Comparison of ENCODE assay signal across 8 cellular contexts in genomic region chr5:143213851-143214363, GRCh38.
DNase-seq lines count a peak whose midpoint lies in the region; ATAC-seq, FAIRE-seq and TF ChIP-seq lines count a peak whose summit lies in the region.

No MANE protein-coding gene starts in this region.

- in situ Hi-C loops in K562 (cut with MboI): no loop called here

- 3% methylated on average over 12 of the region's 12 CpGs for WGBS in K562 (ENCODE audit: insufficient coverage, low coverage, missing lambda C conversion rate)

- H3K4me1 ChIP-seq in K562 (replicated peaks in 1 of 2; ENCODE audit: control insufficient read depth in 2 of 2, insufficient read depth in 2 of 2, low read length in 2 of 2): peaks cover 33 to 58% of the 10 kb centered on the region in 2 experiments
- H3K4me1 ChIP-seq in lower lobe of right lung: peaks cover 25% of the 10 kb centered on the region
- H3K4me1 ChIP-seq in effector memory CD4-positive, alpha-beta T cell (ENCODE audit: control insufficient read depth, insufficient read depth, low read length, poor library complexity, severe bottlenecking): no peaks in the 10 kb centered on the region
- no peaks in the 10 kb centered on the region for H3K4me1 ChIP-seq in BE2C

- peak in 1 of 2 experiments; percentile 8; a peak in 1 of 4 replicates for TF ChIP-seq RAD21 in K562 (CRISPR knock-in tag; conservative IDR thresholded peaks at IDR 0.05 in 1 of 2, IDR thresholded peaks at IDR 0.05 in 1 of 2)

- DNase-seq in GM10248 (ENCODE audit: extremely low spot score) (peak; percentile 79), GM19239 (ENCODE audit: insufficient read length, low spot score) (no peak), K562 (ENCODE audit: extremely low read depth in 1 of 4, low spot score in 3 of 4) (peak; percentile 45 to 76 (median 58)), germinal center (ENCODE audit: low spot score) (no peak), lower lobe of right lung (no peak), BE2C (no peak)
- no peak for DNase-seq in effector memory CD4-positive, alpha-beta T cell

- H3K27me3 ChIP-seq in K562 (ENCODE audit: control insufficient read depth in 2 of 2, insufficient read depth in 2 of 2, low read length in 2 of 2) (no peaks in the 10 kb centered on the region), lower lobe of right lung (ENCODE audit: low read depth) (no peaks in the 10 kb centered on the region), BE2C (no peaks in the 10 kb centered on the region)
- no peaks in the 10 kb centered on the region for H3K27me3 ChIP-seq in effector memory CD4-positive, alpha-beta T cell (replicated peaks; ENCODE audit: control insufficient read depth, insufficient read depth, low read length, poor library complexity, severe bottlenecking)

- H3K9ac ChIP-seq in K562 (ENCODE audit: insufficient read depth in 1 of 2, low read depth in 2 of 2, low read length in 2 of 2): peak overlapping the region; percentile 46 to 58; a peak in 3 of 4 replicates

- H3K79me2 ChIP-seq in K562 (ENCODE audit: control insufficient read depth, insufficient read depth, low read length): no peaks in the 10 kb centered on the region

- H3K36me3 ChIP-seq in K562 (ENCODE audit: control insufficient read depth, insufficient read depth, low read length): no peaks in the 10 kb centered on the region
- H3K36me3 ChIP-seq in lower lobe of right lung: peaks cover 5% of the 10 kb centered on the region
- no peaks in the 10 kb centered on the region for H3K36me3 ChIP-seq in effector memory CD4-positive, alpha-beta T cell (ENCODE audit: control insufficient read depth, insufficient read depth, low read length)
- H3K36me3 ChIP-seq in BE2C: no peaks in the 10 kb centered on the region

- CTCF ChIA-PET in GM10248 (lab: Yijun Ruan, JAX): interaction anchor here (0.7 to 2.2 kb wide), 16 partner anchors 8 to 293 kb away, joined by 3 to 10 read pairs (median 4); no protein-coding TSS in a partner anchor
- CTCF ChIA-PET in K562 (lab: Yijun Ruan, JAX; ENCODE audit: low intra/inter-chr PET ratio): no interaction called here

- no peaks in the 10 kb centered on the region for H4K20me1 ChIP-seq in K562 (replicated peaks; ENCODE audit: control insufficient read depth, insufficient read depth, low read length)

- peak overlapping the region; percentile 90 for H2AFZ ChIP-seq in K562 (ENCODE audit: low read depth, low read length)

- TF ChIP-seq EP300 in K562 (IDR thresholded peaks at IDR 0.05; ENCODE audit: low read length): peak; percentile 33; the same call in 1 of the 2 replicates

- FAIRE-seq in GM19239 (lab: Jason Lieb, UNC): peak; percentile 94
- peak; percentile 80 for FAIRE-seq in K562 (lab: Jason Lieb, UNC)

- POLR2A ChIA-PET in GM10248 (lab: Yijun Ruan, JAX): interaction anchor here (0.6 to 1.5 kb wide), 4 partner anchors 9 to 195 kb away, joined by 3 to 8 read pairs (median 4); no protein-coding TSS in a partner anchor
- POLR2A ChIA-PET in K562 (lab: Yijun Ruan, JAX): interaction anchor here (0.9 to 2.0 kb wide), 5 partner anchors 8 to 184 kb away, joined by 3 to 7 read pairs (median 3); no protein-coding TSS in a partner anchor

- intact Hi-C loops in K562 (cut with micrococcal nuclease) (loop anchor here (10.0 kb wide), 1 partner anchor 371 kb away; no protein-coding TSS in a partner anchor), lower lobe of right lung (cut with DNase I) (no loop called here)

- peak; percentile 51 for ATAC-seq in HG03103 (IDR thresholded peaks at IDR 0.05; ENCODE audit: low read depth, unreplicated experiment)
- peak; percentile 59 for ATAC-seq in K562
- no peak for ATAC-seq in lower lobe of right lung

- H3K9me1 ChIP-seq in K562 (ENCODE audit: control insufficient read depth, insufficient read depth, low read length): no peaks in the 10 kb centered on the region

- no TSS peak for BruUV-seq in K562 (replicated peaks; lab: Mats Ljungman, UMichigan)

- H3K9me3 ChIP-seq in K562 (replicated peaks; ENCODE audit: control insufficient read depth, insufficient read depth, low read depth, low read length): no peaks in the 10 kb centered on the region
- H3K9me3 ChIP-seq in lower lobe of right lung: no peaks in the 10 kb centered on the region
- H3K9me3 ChIP-seq in effector memory CD4-positive, alpha-beta T cell (ENCODE audit: control insufficient read depth, low read length): no peaks in the 10 kb centered on the region
- H3K9me3 ChIP-seq in BE2C: no peaks in the 10 kb centered on the region

- no peak for TF ChIP-seq CTCF in GM10248 (IDR thresholded peaks at IDR 0.05; ENCODE audit: control extremely low read depth, extremely low read depth, low read depth, missing control alignments)
- TF ChIP-seq CTCF in K562 (IDR thresholded peaks at IDR 0.05 in 2 of 3, conservative IDR thresholded peaks at IDR 0.05 in 1 of 3; ENCODE audit: insufficient read depth in 2 of 3, low read depth in 1 of 3, low read length in 3 of 3): no peak; a peak in 1 of 6 replicates
- TF ChIP-seq CTCF in lower lobe of right lung (IDR thresholded peaks at IDR 0.05): no peak
- TF ChIP-seq CTCF in BE2C (IDR thresholded peaks at IDR 0.05; ENCODE audit: low read depth, low read length): no peak

- H3K27ac ChIP-seq in K562 (ENCODE audit: extremely low read depth, low read depth, low read length): peak overlapping the region; percentile 79
- H3K27ac ChIP-seq in lower lobe of right lung: no peak overlapping the region
- H3K27ac ChIP-seq in effector memory CD4-positive, alpha-beta T cell (ENCODE audit: insufficient read depth, low read length, poor library complexity, severe bottlenecking): no peak overlapping the region

- peak overlapping the region; percentile 36 for H3K4me2 ChIP-seq in K562 (ENCODE audit: insufficient read depth, low read length)

- 0 out of 2 replicates have a peak, but pooled peaks have one; percentile 28 for TF ChIP-seq POLR2A in K562 (conservative IDR thresholded peaks at IDR 0.05)

- no peak overlapping the region for H3K4me3 ChIP-seq in K562
- no peak overlapping the region for H3K4me3 ChIP-seq in lower lobe of right lung
- no peak overlapping the region for H3K4me3 ChIP-seq in effector memory CD4-positive, alpha-beta T cell (ENCODE audit: insufficient read depth, low read depth, low read length, poor library complexity, severe bottlenecking)
- H3K4me3 ChIP-seq in BE2C (ENCODE audit: low read depth, low read length): no peak overlapping the region

TF ChIP-seq in K562, 482 proteins besides CTCF, POLR2A, EP300 and RAD21 (continues in another document):
- TF ChIP-seq, protein P1, sequence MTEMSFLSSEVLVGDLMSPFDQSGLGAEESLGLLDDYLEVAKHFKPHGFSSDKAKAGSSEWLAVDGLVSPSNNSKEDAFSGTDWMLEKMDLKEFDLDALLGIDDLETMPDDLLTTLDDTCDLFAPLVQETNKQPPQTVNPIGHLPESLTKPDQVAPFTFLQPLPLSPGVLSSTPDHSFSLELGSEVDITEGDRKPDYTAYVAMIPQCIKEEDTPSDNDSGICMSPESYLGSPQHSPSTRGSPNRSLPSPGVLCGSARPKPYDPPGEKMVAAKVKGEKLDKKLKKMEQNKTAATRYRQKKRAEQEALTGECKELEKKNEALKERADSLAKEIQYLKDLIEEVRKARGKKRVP (CRISPR knock-in tag; IDR thresholded peaks at IDR 0.05): no peak
- TF ChIP-seq, protein P2, sequence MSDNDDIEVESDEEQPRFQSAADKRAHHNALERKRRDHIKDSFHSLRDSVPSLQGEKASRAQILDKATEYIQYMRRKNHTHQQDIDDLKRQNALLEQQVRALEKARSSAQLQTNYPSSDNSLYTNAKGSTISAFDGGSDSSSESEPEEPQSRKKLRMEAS (CRISPR knock-in tag; IDR thresholded peaks at IDR 0.05): no peak
- no peak for TF ChIP-seq TCF7 (IDR thresholded peaks at IDR 0.05; ENCODE audit: borderline replicate concordance)
- TF ChIP-seq XRCC5 (IDR thresholded peaks at IDR 0.05; ENCODE audit: low read depth, low read length): no peak
- peak; percentile 45 for TF ChIP-seq ATF3 (IDR thresholded peaks at IDR 0.05)
- TF ChIP-seq ATF3 (CRISPR knock-in tag; conservative IDR thresholded peaks at IDR 0.05): no peak
- no peak for TF ChIP-seq EWSR1 (IDR thresholded peaks at IDR 0.05; ENCODE audit: borderline replicate concordance, low read depth, partially characterized antibody)
- no peak for TF ChIP-seq NR2F6 (CRISPR knock-in tag; IDR thresholded peaks at IDR 0.05)
- no peak for TF ChIP-seq TCF3 (CRISPR knock-in tag; IDR thresholded peaks at IDR 0.05)
- TF ChIP-seq HDAC6 (IDR thresholded peaks at IDR 0.05; ENCODE audit: low read depth, low read length): no peak
- no peak for TF ChIP-seq SRSF1 (IDR thresholded peaks at IDR 0.05; ENCODE audit: low read depth, low read length)
- TF ChIP-seq NR2C2 (CRISPR knock-in tag; IDR thresholded peaks at IDR 0.05): no peak
- 0 out of 2 replicates have a peak, but pooled peaks have one; percentile 6 for TF ChIP-seq NR2C2 (tag; IDR thresholded peaks at IDR 0.05)
- TF ChIP-seq CSDE1 (IDR thresholded peaks at IDR 0.05): no peak
- TF ChIP-seq SAFB (IDR thresholded peaks at IDR 0.05; ENCODE audit: borderline replicate concordance, low read depth, low read length): no peak
- TF ChIP-seq CAMTA2 (CRISPR knock-in tag; conservative IDR thresholded peaks at IDR 0.05): no peak

Comparison
In these comparisons a context has a peak if more than half of its experiments do, and no peak if none do; other contexts are left out.
1. DNase-seq: peak in GM10248 (single experiment) and K562 (4 of 4); none in GM19239 (single experiment), germinal center (single experiment), lower lobe of right lung (single experiment), effector memory CD4-positive, alpha-beta T cell (0 of 3) and BE2C (single experiment).
2. ATAC-seq: peak in HG03103 (single experiment) and K562 (single experiment); none in lower lobe of right lung (0 of 2).